ENCODE assay signal across 9 cellular contexts in the genomic region with DNA sequence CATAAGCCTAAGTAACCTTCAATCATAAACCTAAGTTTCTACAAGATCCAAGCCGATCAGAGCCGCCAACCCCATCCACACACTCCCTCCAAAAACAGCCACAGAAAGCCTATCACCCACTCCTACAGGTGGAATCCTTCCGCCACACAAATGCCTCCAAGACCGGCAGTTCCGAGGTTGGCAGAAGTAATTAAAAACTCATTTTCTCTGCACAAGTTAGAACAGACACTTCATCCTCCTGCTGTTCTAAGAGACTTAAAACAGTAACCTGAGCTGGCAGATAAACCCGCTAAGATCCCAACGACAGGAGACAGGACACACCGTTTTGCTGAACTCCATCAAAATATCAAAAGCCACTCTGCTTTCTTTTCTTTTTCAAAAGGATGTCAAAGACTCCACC. TPM values are rescaled to one million over a fixed set of nuclear protein-coding genes. Genes with fewer than 3 reads are reported as not detected.
DNase-seq lines count a peak whose midpoint lies in the region; ATAC-seq and TF ChIP-seq lines count a peak whose summit lies in the region.
"Had no signal": no experiment of that assay in that cellular context is flagged by ENCODE, and none has a peak within 500 bp of the region (broad histone marks: within the 10 kb centered on the region; RNA-seq: fewer than 3 reads in every experiment).

No MANE protein-coding gene starts in this region.

- DNase-seq in mammary epithelial cell = peak; percentile 17
- DNase-seq in naive thymus-derived CD8-positive, alpha-beta T cell = no peak
- DNase-seq in stimulated activated CD4-positive, alpha-beta T cell treated with anti-CD3 and anti-CD28 coated beads, Interleukin-4, amount 100 ng/mL, for 1 hour = no peak
- DNase-seq in mucosa of descending colon = no peak
- DNase-seq: activated CD4-positive, alpha-beta T cell treated with anti-CD3 and anti-CD28 coated beads, Interleukin-2, amount 50 U/mL, for 4 hours had no signal

- dilution Hi-C loops in mammary epithelial cell (cut with HindIII; ENCODE audit: low sequenced_read_pairs) = no loop called here

- H3K4me3 ChIP-seq in BLaER1 treated with 17β-estradiol and CSF1 and Interleukin-3, amounts not matched to agents 10 nM and 100 nM = peak overlapping the region in 9 of 10 experiments; percentile 69 to 84 (median 76); a peak in 11 of 20 replicates
- peak overlapping the region; percentile 75 for H3K4me3 ChIP-seq in HUES64 (ENCODE audit: low read length)
- H3K4me3 ChIP-seq in mammary epithelial cell (replicated peaks in 1 of 3; ENCODE audit: insufficient read depth in 1 of 3, low read depth in 2 of 3, low read length in 3 of 3) = peak overlapping the region in 1 of 3 experiments; percentile 59
- no peak overlapping the region for H3K4me3 ChIP-seq in mucosa of descending colon

- no peaks in the 10 kb centered on the region for H3K27me3 ChIP-seq in BLaER1 treated with 17β-estradiol and CSF1 and Interleukin-3, amounts not matched to agents 10 nM and 100 nM
- H3K27me3 ChIP-seq in HUES64 (ENCODE audit: insufficient read depth, low read length) (no peaks in the 10 kb centered on the region), mammary epithelial cell (ENCODE audit: insufficient read depth, low read length) (no peaks in the 10 kb centered on the region)

- no peak for TF ChIP-seq CTCF in mammary epithelial cell (conservative IDR thresholded peaks at IDR 0.05 in 1 of 2, IDR thresholded peaks at IDR 0.05 in 1 of 2; ENCODE audit: extremely low read depth in 1 of 2, insufficient read depth in 1 of 2, low read depth in 1 of 2, low read length in 2 of 2)
- TF ChIP-seq CTCF in mucosa of descending colon (IDR thresholded peaks at IDR 0.05) = no peak

- H3K9ac ChIP-seq in BLaER1 treated with 17β-estradiol and CSF1 and Interleukin-3, amounts not matched to agents 10 nM and 100 nM = peak overlapping the region in 10 of 11 experiments; percentile 5 to 87 (median 78); a peak in 11 of 22 replicates
- peak overlapping the region; percentile 33; the same call in 1 of the 2 replicates for H3K9ac ChIP-seq in HUES64 (ENCODE audit: low read depth, low read length)
- no peak overlapping the region for H3K9ac ChIP-seq in mammary epithelial cell (ENCODE audit: insufficient read depth, low read length)

- POLR2A ChIA-PET in naive thymus-derived CD8-positive, alpha-beta T cell (lab: Charles Lee) = interaction anchor here (1.4 to 2.1 kb wide), 2 partner anchors 39 to 86 kb away, joined by 3 to 9 read pairs; no protein-coding TSS in a partner anchor

- H3K27ac ChIP-seq in BLaER1 treated with 17β-estradiol and CSF1 and Interleukin-3, amounts not matched to agents 10 nM and 100 nM = peak overlapping the region in 3 of 11 experiments; percentile 5 to 32 (median 28); a peak in 2 of 22 replicates
- H3K27ac ChIP-seq in HUES64 (ENCODE audit: low read depth, low read length) = peak overlapping the region; percentile 27; the same call in 1 of the 2 replicates
- H3K27ac ChIP-seq in mammary epithelial cell (ENCODE audit: insufficient read depth, low read depth, low read length) = no peak overlapping the region

- no peaks in the 10 kb centered on the region for H3K9me3 ChIP-seq in BLaER1 treated with 17β-estradiol and CSF1 and Interleukin-3, amounts not matched to agents 10 nM and 100 nM (replicated peaks in 1 of 11)
- H3K9me3 ChIP-seq in HUES64 (ENCODE audit: insufficient read depth, low read depth, low read length) = no peaks in the 10 kb centered on the region
- H3K9me3 ChIP-seq in mammary epithelial cell (replicated peaks; ENCODE audit: insufficient read depth, low read length) = no peaks in the 10 kb centered on the region
- no peaks in the 10 kb centered on the region for H3K9me3 ChIP-seq in mucosa of descending colon

- WGBS in HUES64 = 40% methylated on average over 8 of the region's 8 CpGs
- 22% methylated on average over 7 of the region's 8 CpGs for WGBS in mammary epithelial cell (ENCODE audit: low coverage, missing lambda C conversion rate)

- CTCF ChIA-PET in mammary epithelial cell (lab: Charles Lee; ENCODE audit: low non-redundant PET) = interaction anchor here (0.6 kb wide), 1 partner anchor 86 kb away, joined by 3 read pairs; no protein-coding TSS in a partner anchor

- H3K36me3 ChIP-seq in BLaER1 treated with 17β-estradiol and CSF1 and Interleukin-3, amounts not matched to agents 10 nM and 100 nM = peaks cover 42 to 51% (median 46%) of the 10 kb centered on the region in 11 experiments
- H3K36me3 ChIP-seq in HUES64 (ENCODE audit: insufficient read depth, low read length) (peaks cover 55% of the 10 kb centered on the region), mammary epithelial cell (ENCODE audit: insufficient read depth, low read length) (peaks cover 9% of the 10 kb centered on the region), mucosa of descending colon (ENCODE audit: low read depth) (peaks cover 7% of the 10 kb centered on the region)

- peaks cover 43 to 79% (median 69%) of the 10 kb centered on the region in 4 donors for H3K4me1 Mint-ChIP-seq in naive thymus-derived CD8-positive, alpha-beta T cell

- peaks cover 7 to 53% (median 27%) of the 10 kb centered on the region in 3 donors for H3K36me3 Mint-ChIP-seq in naive thymus-derived CD8-positive, alpha-beta T cell

- H3K79me2 ChIP-seq in mammary epithelial cell (ENCODE audit: insufficient read depth, low read length) = peaks cover 39% of the 10 kb centered on the region

- no TSS peak for BruUV-seq in mammary epithelial cell (replicated peaks; lab: Mats Ljungman, UMichigan)

- peak overlapping the region; percentile 74 to 94 (median 86) for H3K4me3 Mint-ChIP-seq in naive thymus-derived CD8-positive, alpha-beta T cell

- ATAC-seq in naive thymus-derived CD8-positive, alpha-beta T cell = no peak
- ATAC-seq in HG03442 (IDR thresholded peaks at IDR 0.05; ENCODE audit: unreplicated experiment) (no peak), mucosa of descending colon (no peak), HG03457 (IDR thresholded peaks at IDR 0.05; ENCODE audit: unreplicated experiment) (no peak)

- H3K4me2 ChIP-seq in BLaER1 treated with 17β-estradiol and CSF1 and Interleukin-3, amounts not matched to agents 10 nM and 100 nM = peak overlapping the region; percentile 89 to 100 (median 99)
- H3K4me2 ChIP-seq in mammary epithelial cell (ENCODE audit: insufficient read depth, low read depth, low read length) = peak overlapping the region; percentile 98

- peak overlapping the region; percentile 47 for H2AFZ ChIP-seq in mammary epithelial cell (ENCODE audit: low read depth, low read length)

- peaks cover 20 to 66% (median 37%) of the 10 kb centered on the region in 11 experiments; a peak in 19 of 22 replicates for H4K20me1 ChIP-seq in BLaER1 treated with 17β-estradiol and CSF1 and Interleukin-3, amounts not matched to agents 10 nM and 100 nM
- H4K20me1 ChIP-seq in mammary epithelial cell (ENCODE audit: insufficient read depth, low read length) = no peaks in the 10 kb centered on the region

- no peaks in the 10 kb centered on the region for H3K27me3 Mint-ChIP-seq in naive thymus-derived CD8-positive, alpha-beta T cell

- H3K9me3 Mint-ChIP-seq in naive thymus-derived CD8-positive, alpha-beta T cell = no peaks in the 10 kb centered on the region

- H3K27ac Mint-ChIP-seq in naive thymus-derived CD8-positive, alpha-beta T cell = peak overlapping the region; percentile 28 to 93 (median 80)

- intact Hi-C loops in mammary epithelial cell (cut with micrococcal nuclease) (loop anchor here (10.0 kb wide), 2 partner anchors 129 to 179 kb away; no protein-coding TSS in a partner anchor), mucosa of descending colon (cut with DNase I, micrococcal nuclease) (loop anchor here in 1 of 2 donors (10.0 kb wide), 1 partner anchor 279 kb away; no protein-coding TSS in a partner anchor)

- in situ Hi-C loops in mammary epithelial cell (cut with MboI; ENCODE audit: low sequenced_read_pairs in 2 of 2) = no loop called here

- H3K4me1 ChIP-seq in BLaER1 treated with 17β-estradiol and CSF1 and Interleukin-3, amounts not matched to agents 10 nM and 100 nM = peaks cover 33 to 45% (median 39%) of the 10 kb centered on the region in 10 experiments
- H3K4me1 ChIP-seq in HUES64 (ENCODE audit: insufficient read depth, low read length) (peaks cover 29% of the 10 kb centered on the region), mammary epithelial cell (ENCODE audit: insufficient read depth, low read length) (peaks cover 37% of the 10 kb centered on the region), mucosa of descending colon (ENCODE audit: low read depth) (peaks cover 20% of the 10 kb centered on the region)

RNA-seq across cellular contexts. Expression of gene SSBP3, which starts 2.8 kb away (rescaled TPM):
- polyA plus RNA-seq in HUES64 (2013, experiment 1 of 2) = 117 TPM
- 122 TPM for polyA plus RNA-seq in HUES64 (2013, experiment 2 of 2)
- total RNA-seq in mammary epithelial cell = 10 to 100 TPM; 30.5 to 30.6 TPM
- polyA plus RNA-seq in mammary epithelial cell = 23.7 TPM
- 42.6 TPM for polyA minus RNA-seq in mammary epithelial cell
- total RNA-seq in naive thymus-derived CD8-positive, alpha-beta T cell = 10 to 100 TPM; 88.7 to 93.8 TPM
- polyA plus RNA-seq in naive thymus-derived CD8-positive, alpha-beta T cell = 10 to 100 TPM; 16.1 to 19.8 (median 16.7) TPM
- 10 to 100 TPM; 77.8 to 85.1 (median 82.0) TPM for total RNA-seq in mucosa of descending colon
